23 cellular contexts compared by ENCODE assay signal in the genomic region with DNA sequence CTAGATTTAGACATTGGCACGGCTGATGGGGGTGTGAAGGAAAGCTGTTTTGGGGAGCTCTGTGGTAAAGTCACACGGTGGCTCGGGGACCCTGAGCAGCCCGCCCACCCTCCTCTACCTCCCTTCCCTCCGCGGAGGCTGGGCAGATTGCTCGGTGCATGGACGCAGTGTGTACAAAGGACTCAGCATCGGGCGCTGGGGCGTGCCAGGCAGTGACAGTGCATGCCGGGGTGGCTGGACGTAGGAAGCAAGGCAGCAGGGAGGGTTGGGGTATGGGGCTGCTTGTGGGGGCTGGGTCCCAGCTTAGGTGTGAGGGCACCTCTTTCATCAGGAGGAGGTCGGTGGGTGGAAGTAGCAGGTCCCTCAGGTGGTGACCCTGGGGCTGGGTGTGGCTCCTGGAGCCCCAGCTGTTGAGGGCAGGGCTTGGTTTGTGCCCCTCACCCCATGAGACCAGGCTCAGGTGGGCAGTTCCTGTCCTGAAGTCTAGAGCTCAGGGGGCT.
"Had no signal": no experiment of that assay in that cellular context is flagged by ENCODE, and none has a peak within 500 bp of the region (broad histone marks: within the 10 kb centered on the region; RNA-seq: fewer than 3 reads in every experiment).

No MANE protein-coding gene starts in this region.

- H3K36me3 ChIP-seq: ascending aorta, brain microvascular endothelial cell, sigmoid colon, thoracic aorta had no signal

- H3K27ac ChIP-seq: ascending aorta, brain microvascular endothelial cell, sigmoid colon, thoracic aorta had no signal

- H3K9me3 ChIP-seq: ascending aorta, sigmoid colon, thoracic aorta had no signal

- H3K27ac Mint-ChIP-seq: activated CD4-positive, alpha-beta memory T cell treated with anti-CD3 and anti-CD28 coated beads, Interleukin-2, amount 10 ng/mL, durations not matched to agents 7 days and 5 days; activated naive CD4-positive, alpha-beta T cell treated with anti-CD3 and anti-CD28 coated beads, Interleukin-2, amount 50 U/mL, for 24 hours; natural killer cell treated with Interleukin-12 subunit alpha and Interleukin-12 subunit beta and Interleukin-15 and Interleukin-18, amount 100 ng/mL, for 72 hours; stimulated activated naive B cell treated with anti-CD40 and anti-IgM and Interleukin-4, amounts not matched to agents 10 μg/mL and 1 μg/mL and 100 μg/mL, for 72 hours; T-helper 17 cell had no signal

- H3K27me3 Mint-ChIP-seq: activated CD4-positive, alpha-beta memory T cell treated with anti-CD3 and anti-CD28 coated beads, Interleukin-2, amount 10 ng/mL, durations not matched to agents 7 days and 5 days; activated naive CD4-positive, alpha-beta T cell treated with anti-CD3 and anti-CD28 coated beads, Interleukin-2, amount 50 U/mL, for 24 hours; T-helper 17 cell had no signal

- H3K36me3 Mint-ChIP-seq: activated naive CD4-positive, alpha-beta T cell treated with anti-CD3 and anti-CD28 coated beads, Interleukin-2, amount 50 U/mL, for 24 hours; natural killer cell treated with Interleukin-12 subunit alpha and Interleukin-12 subunit beta and Interleukin-15 and Interleukin-18, amount 100 ng/mL, for 72 hours; stimulated activated naive B cell treated with anti-CD40 and anti-IgM and Interleukin-4, amounts not matched to agents 10 μg/mL and 1 μg/mL and 100 μg/mL, for 72 hours had no signal

- H3K27me3 ChIP-seq: ascending aorta, brain microvascular endothelial cell, sigmoid colon had no signal

- H3K4me3 Mint-ChIP-seq: activated CD4-positive, alpha-beta memory T cell treated with anti-CD3 and anti-CD28 coated beads, Interleukin-2, amount 10 ng/mL, durations not matched to agents 7 days and 5 days; activated naive CD4-positive, alpha-beta T cell treated with anti-CD3 and anti-CD28 coated beads, Interleukin-2, amount 50 U/mL, for 24 hours; natural killer cell treated with Interleukin-12 subunit alpha and Interleukin-12 subunit beta and Interleukin-15 and Interleukin-18, amount 100 ng/mL, for 72 hours; stimulated activated naive B cell treated with anti-CD40 and anti-IgM and Interleukin-4, amounts not matched to agents 10 μg/mL and 1 μg/mL and 100 μg/mL, for 72 hours; T-helper 17 cell had no signal

- H3K4me3 ChIP-seq: ascending aorta, lung, sigmoid colon, smooth muscle cell, thoracic aorta had no signal

- DNase-seq: activated CD4-positive, alpha-beta memory T cell treated with anti-CD3 and anti-CD28 coated beads, Interleukin-2, amount 10 ng/mL, durations not matched to agents 7 days and 5 days; activated CD4-positive, alpha-beta T cell treated with anti-CD3 and anti-CD28 coated beads for 4 hours; activated CD4-positive, CD25-positive, alpha-beta regulatory T cell; activated gamma-delta T cell; brain microvascular endothelial cell; dermis blood vessel endothelial cell; effector CD8-positive, alpha-beta T cell; erythroblast; foreskin fibroblast; kidney; sigmoid colon; stimulated activated CD4-positive, alpha-beta T cell treated with anti-CD3 and anti-CD28 coated beads, Interleukin-15, amount 100 ng/mL, for 24 hours; stimulated activated CD8-positive, alpha-beta memory T cell treated with anti-CD3 and anti-CD28 coated beads, Interleukin-4, amount 100 ng/mL, for 48 hours; stimulated activated naive B cell treated with anti-CD40 and anti-IgM and Interleukin-4, amounts not matched to agents 10 μg/mL and 1 μg/mL and 100 μg/mL, for 72 hours; SW 1271; T-helper 17 cell had no signal

- ATAC-seq: left lobe of liver; natural killer cell treated with Interleukin-12 subunit alpha and Interleukin-12 subunit beta and Interleukin-15 and Interleukin-18, amount 100 ng/mL, for 72 hours; stimulated activated naive B cell treated with anti-CD40 and anti-IgM and Interleukin-4, amounts not matched to agents 10 μg/mL and 1 μg/mL and 100 μg/mL, for 72 hours; T-helper 17 cell had no signal

- H3K4me2 ChIP-seq: smooth muscle cell had no signal

- H3K9me3 Mint-ChIP-seq: activated CD4-positive, alpha-beta memory T cell treated with anti-CD3 and anti-CD28 coated beads, Interleukin-2, amount 10 ng/mL, durations not matched to agents 7 days and 5 days; activated naive CD4-positive, alpha-beta T cell treated with anti-CD3 and anti-CD28 coated beads, Interleukin-2, amount 50 U/mL, for 24 hours; natural killer cell treated with Interleukin-12 subunit alpha and Interleukin-12 subunit beta and Interleukin-15 and Interleukin-18, amount 100 ng/mL, for 72 hours; stimulated activated naive B cell treated with anti-CD40 and anti-IgM and Interleukin-4, amounts not matched to agents 10 μg/mL and 1 μg/mL and 100 μg/mL, for 72 hours had no signal
